In the genomic region with DNA sequence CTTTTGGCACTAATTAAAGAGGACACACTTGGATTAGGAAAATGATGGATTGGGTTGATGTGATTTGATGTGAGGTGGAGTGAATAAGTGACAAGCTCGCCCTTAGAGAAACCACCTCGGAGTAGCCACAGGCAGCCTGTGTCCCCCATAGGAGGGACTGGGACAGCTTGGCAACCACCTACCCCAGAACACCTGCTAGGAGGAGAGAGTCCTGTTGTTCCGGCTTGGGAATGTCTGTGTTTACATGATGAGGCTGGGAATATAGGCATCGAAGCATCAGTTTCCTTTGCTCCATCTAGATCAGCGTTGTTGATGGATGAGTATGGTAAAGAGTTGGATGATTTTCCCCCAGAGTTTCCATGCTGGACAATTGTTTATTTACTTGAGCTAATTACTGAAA, we compare ENCODE assay signal across 22 cellular contexts. TPM values are rescaled to one million over a fixed set of nuclear protein-coding genes. Genes with fewer than 3 reads are reported as not detected.
"Had no signal": no experiment of that assay in that cellular context is flagged by ENCODE, and none has a peak within 500 bp of the region (broad histone marks: within the 10 kb centered on the region; RNA-seq: fewer than 3 reads in every experiment).

No MANE protein-coding gene starts in this region.

- DNase-seq: activated CD4-positive, alpha-beta T cell treated with anti-CD3 and anti-CD28 coated beads for 48 hours; activated CD8-positive, alpha-beta T cell treated with anti-CD3 and anti-CD28 coated beads for 36 hours; activated naive CD4-positive, alpha-beta T cell treated with Interleukin-2 at 50 U/mL for 16 hours; activated naive CD8-positive, alpha-beta T cell treated with anti-CD3 and anti-CD28 coated beads for 36 hours; activated T-cell treated with anti-CD3 and anti-CD28 coated beads, Interleukin-2, amount 50 U/mL, for 4 hours; cerebellar nuclear complex; effector CD8-positive, alpha-beta T cell; erythroblast; foreskin keratinocyte; left lung; naive thymus-derived CD4-positive, alpha-beta T cell; retina; spleen; stimulated activated CD4-positive, alpha-beta T cell treated with anti-CD3 and anti-CD28 coated beads, Interleukin-4, amount 100 ng/mL, for 1 hour; stimulated activated naive CD4-positive, alpha-beta T cell treated with Interleukin-2 at 50 U/mL for 16 hours; thyroid gland had no signal

- H3K4me1 Mint-ChIP-seq: activated naive CD8-positive, alpha-beta T cell treated with anti-CD3 and anti-CD28 coated beads for 36 hours; neural progenitor cell had no signal

- H3K27ac Mint-ChIP-seq: activated CD8-positive, alpha-beta T cell treated with anti-CD3 and anti-CD28 coated beads for 36 hours; activated naive CD8-positive, alpha-beta T cell treated with anti-CD3 and anti-CD28 coated beads for 36 hours; activated T-helper 2 cell treated with anti-CD3 and anti-CD28 coated beads, Interferon-gamma antibody, Interleukin-2, Interleukin-4, amounts not matched to agents 10 μg/mL and 5 μg/mL and 100 μg/mL, durations not matched to agents 14 hours and 24 hours and 36 hours; naive thymus-derived CD4-positive, alpha-beta T cell; neural progenitor cell had no signal

- H3K36me3 Mint-ChIP-seq: activated naive CD8-positive, alpha-beta T cell treated with anti-CD3 and anti-CD28 coated beads for 36 hours; neural progenitor cell had no signal

- H3K4me3 Mint-ChIP-seq: activated CD8-positive, alpha-beta T cell treated with anti-CD3 and anti-CD28 coated beads for 36 hours; activated naive CD8-positive, alpha-beta T cell treated with anti-CD3 and anti-CD28 coated beads for 36 hours; activated T-cell treated with anti-CD3 and anti-CD28 coated beads, Interleukin-2, amount 50 U/mL, for 4 hours; naive thymus-derived CD4-positive, alpha-beta T cell; neural progenitor cell had no signal

- ATAC-seq: activated CD8-positive, alpha-beta T cell treated with anti-CD3 and anti-CD28 coated beads for 36 hours; activated T-cell treated with anti-CD3 and anti-CD28 coated beads, Interleukin-2, amount 50 U/mL, for 4 hours; foreskin keratinocyte; left lung; naive thymus-derived CD4-positive, alpha-beta T cell had no signal

- H3K27ac ChIP-seq: breast epithelium, foreskin keratinocyte, left lung, neural progenitor cell, spleen, thyroid gland had no signal

- H3K9me3 Mint-ChIP-seq: activated T-helper 2 cell treated with anti-CD3 and anti-CD28 coated beads, Interferon-gamma antibody, Interleukin-2, Interleukin-4, amounts not matched to agents 10 μg/mL and 5 μg/mL and 100 μg/mL, durations not matched to agents 14 hours and 24 hours and 36 hours had no signal

RNA-seq across cellular contexts. Expression of gene PHACTR3, which starts 44.4 kb away (rescaled TPM):
- total RNA-seq: activated CD8-positive, alpha-beta T cell treated with anti-CD3 and anti-CD28 coated beads for 36 hours; activated naive CD8-positive, alpha-beta T cell treated with anti-CD3 and anti-CD28 coated beads for 36 hours; activated T-helper 2 cell treated with anti-CD3 and anti-CD28 coated beads, Interferon-gamma antibody, Interleukin-2, Interleukin-4, amounts not matched to agents 10 μg/mL and 5 μg/mL and 100 μg/mL, durations not matched to agents 14 hours and 24 hours and 36 hours; glomerular endothelial cell; kidney epithelial cell; T-helper 2 cell treated with Interferon-gamma antibody and Interleukin-4, amounts not matched to agents 100 ng/mL and 5 ng/mL, for 36 hours had no signal
